ENCODE assay signal across 12 cellular contexts in the genomic region with DNA sequence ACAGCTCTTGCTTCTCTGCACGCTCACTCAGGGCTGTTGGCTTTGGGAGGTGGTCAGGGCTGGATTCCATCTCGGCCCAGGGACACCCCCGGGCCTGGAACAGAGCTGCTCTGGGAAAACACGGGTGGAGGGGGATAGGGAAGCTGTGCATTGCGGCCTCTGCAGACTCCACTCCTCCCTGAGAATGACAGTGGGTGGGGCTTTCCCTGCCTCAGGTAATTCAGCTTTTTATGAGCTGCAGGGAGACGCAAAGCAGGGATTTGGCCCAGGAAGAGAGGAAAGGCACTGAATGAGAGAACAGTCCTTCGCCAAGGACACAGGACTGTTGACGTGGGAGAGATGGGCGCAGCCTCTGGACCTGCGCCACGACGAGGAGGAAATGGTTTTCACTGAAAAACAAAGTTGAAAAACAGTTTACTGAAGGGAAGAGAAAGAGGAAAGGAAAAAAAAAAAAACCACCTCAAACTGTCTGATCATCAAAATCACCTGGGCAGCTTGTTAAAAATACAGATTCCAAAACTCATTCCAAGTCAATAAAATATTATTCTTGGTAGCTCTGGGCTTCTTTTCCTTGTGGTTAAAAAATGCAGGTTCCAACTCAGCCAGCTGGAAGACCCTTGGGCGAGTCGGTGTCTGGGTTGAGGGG.
DNase-seq lines count a peak whose midpoint lies in the region; ATAC-seq and TF ChIP-seq lines count a peak whose summit lies in the region.
"Had no signal": no experiment of that assay in that cellular context is flagged by ENCODE, and none has a peak within 500 bp of the region (broad histone marks: within the 10 kb centered on the region; RNA-seq: fewer than 3 reads in every experiment).

No MANE protein-coding gene starts in this region.

- TF ChIP-seq CTCF in natural killer cell (IDR thresholded peaks at IDR 0.05), result no peak
- TF ChIP-seq CTCF in heart left ventricle (IDR thresholded peaks at IDR 0.05), result no peak
- no peak for TF ChIP-seq CTCF in neural progenitor cell (IDR thresholded peaks at IDR 0.05)

- peaks cover 0 to 36% (median 22%) of the 10 kb centered on the region in 12 donors for H3K4me1 ChIP-seq in heart left ventricle
- peaks cover 7% of the 10 kb centered on the region for H3K4me1 ChIP-seq in neural progenitor cell
- no peaks in the 10 kb centered on the region for H3K4me1 ChIP-seq in aorta (ENCODE audit: control insufficient read depth in 1 of 2, insufficient read depth in 2 of 2, low read length in 2 of 2)
- peaks cover 6% of the 10 kb centered on the region for H3K4me1 ChIP-seq in CD4-positive, alpha-beta memory T cell (ENCODE audit: insufficient read depth, low read length)

- intact Hi-C loops in natural killer cell (cut with micrococcal nuclease) (no loop called here), heart left ventricle (cut with DNase I) (loop anchor here in 2 of 10 donors (5.0 kb wide), 1 partner anchor 40 kb away; no protein-coding TSS in a partner anchor), aorta (cut with DNase I) (no loop called here)
- intact Hi-C loops in CD4-positive, alpha-beta memory T cell (cut with micrococcal nuclease), result no loop called here

- DNase-seq in natural killer cell treated with Interleukin-12 subunit alpha and Interleukin-12 subunit beta and Interleukin-15 and Interleukin-18, amount 100 ng/mL, for 72 hours (ENCODE audit: low spot score), result peak; percentile 13
- DNase-seq in natural killer cell (no peak), heart left ventricle (peak; percentile 65 to 77 (median 67)), neural progenitor cell (ENCODE audit: low spot score) (no peak), aorta (peak in 1 of 2 donors; percentile 70)
- no peak for DNase-seq in CD4-positive, alpha-beta memory T cell
- DNase-seq in activated CD4-positive, alpha-beta T cell treated with anti-CD3 and anti-CD28 coated beads, Interleukin-2, amount 50 U/mL, for 48 hours, result no peak
- no peak for DNase-seq in activated T-cell treated with anti-CD3 and anti-CD28 coated beads, Interleukin-2, amount 50 U/mL, for 48 hours
- DNase-seq: dermis blood vessel endothelial cell, immature natural killer cell, Karpas-422, NCI-H526 had no signal

- H3K4me2 ChIP-seq in neural progenitor cell, result no peak overlapping the region

- H3K36me3 Mint-ChIP-seq in natural killer cell treated with Interleukin-12 subunit alpha and Interleukin-12 subunit beta and Interleukin-15 and Interleukin-18, amount 100 ng/mL, for 72 hours, result no peaks in the 10 kb centered on the region
- no peaks in the 10 kb centered on the region for H3K36me3 Mint-ChIP-seq in natural killer cell
- H3K36me3 Mint-ChIP-seq in neural progenitor cell, result no peaks in the 10 kb centered on the region
- no peaks in the 10 kb centered on the region for H3K36me3 Mint-ChIP-seq in CD4-positive, alpha-beta memory T cell
- H3K36me3 Mint-ChIP-seq: immature natural killer cell had no signal

- peaks cover 3 to 7% of the 10 kb centered on the region in 2 donors for H3K27me3 Mint-ChIP-seq in natural killer cell treated with Interleukin-12 subunit alpha and Interleukin-12 subunit beta and Interleukin-15 and Interleukin-18, amount 100 ng/mL, for 72 hours
- H3K27me3 Mint-ChIP-seq in natural killer cell (ENCODE audit: low read depth in 2 of 2) (no peaks in the 10 kb centered on the region), neural progenitor cell (ENCODE audit: insufficient read depth, low read depth) (peaks cover 20% of the 10 kb centered on the region)
- no peaks in the 10 kb centered on the region for H3K27me3 Mint-ChIP-seq in CD4-positive, alpha-beta memory T cell

- no peaks in the 10 kb centered on the region for H4K20me1 ChIP-seq in neural progenitor cell (ENCODE audit: low read depth)

- no peaks in the 10 kb centered on the region for H3F3A ChIP-seq in neural progenitor cell (ENCODE audit: low read depth)

- H3K9ac ChIP-seq in neural progenitor cell, result no peak overlapping the region

- no peak overlapping the region for H3K27ac Mint-ChIP-seq in natural killer cell treated with Interleukin-12 subunit alpha and Interleukin-12 subunit beta and Interleukin-15 and Interleukin-18, amount 100 ng/mL, for 72 hours
- H3K27ac Mint-ChIP-seq in natural killer cell (no peak overlapping the region), neural progenitor cell (no peak overlapping the region)
- peak overlapping the region in 3 of 7 donors; percentile 51 to 83 (median 78) for H3K27ac Mint-ChIP-seq in CD4-positive, alpha-beta memory T cell

- ATAC-seq in natural killer cell treated with Interleukin-12 subunit alpha and Interleukin-12 subunit beta and Interleukin-15 and Interleukin-18, amount 100 ng/mL, for 72 hours, result no peak
- ATAC-seq in natural killer cell (no peak), heart left ventricle (peak; percentile 63 to 91 (median 82)), aorta (ENCODE audit: low FRiP score) (peak; percentile 70)

- H3K9me3 Mint-ChIP-seq in natural killer cell treated with Interleukin-12 subunit alpha and Interleukin-12 subunit beta and Interleukin-15 and Interleukin-18, amount 100 ng/mL, for 72 hours, result no peaks in the 10 kb centered on the region
- H3K9me3 Mint-ChIP-seq in natural killer cell (no peaks in the 10 kb centered on the region), neural progenitor cell (peaks cover 4% of the 10 kb centered on the region)
- H3K9me3 Mint-ChIP-seq in CD4-positive, alpha-beta memory T cell, result peaks cover 0 to 2% (median 0%) of the 10 kb centered on the region in 8 donors
- H3K9me3 Mint-ChIP-seq: immature natural killer cell had no signal

- H3K27ac ChIP-seq in heart left ventricle (peak overlapping the region; percentile 15 to 87 (median 64)), neural progenitor cell (no peak overlapping the region), aorta (ENCODE audit: low read depth in 1 of 2, low read length in 2 of 2) (peak overlapping the region in 1 of 2 donors; percentile 43)
- H3K27ac ChIP-seq in CD4-positive, alpha-beta memory T cell (ENCODE audit: low read depth, low read length), result no peak overlapping the region

- H2AFZ ChIP-seq in neural progenitor cell (replicated peaks), result peak overlapping the region; percentile 50

- H3K4me3 Mint-ChIP-seq in natural killer cell treated with Interleukin-12 subunit alpha and Interleukin-12 subunit beta and Interleukin-15 and Interleukin-18, amount 100 ng/mL, for 72 hours, result no peak overlapping the region
- no peak overlapping the region for H3K4me3 Mint-ChIP-seq in natural killer cell
- no peak overlapping the region for H3K4me3 Mint-ChIP-seq in neural progenitor cell
- peak overlapping the region in 3 of 8 donors; percentile 5 to 69 (median 31) for H3K4me3 Mint-ChIP-seq in CD4-positive, alpha-beta memory T cell
- H3K4me3 Mint-ChIP-seq: immature natural killer cell had no signal

- H3K79me2 ChIP-seq in neural progenitor cell (ENCODE audit: low read depth), result no peaks in the 10 kb centered on the region

- H3K4me1 Mint-ChIP-seq in natural killer cell treated with Interleukin-12 subunit alpha and Interleukin-12 subunit beta and Interleukin-15 and Interleukin-18, amount 100 ng/mL, for 72 hours (ENCODE audit: low read depth in 2 of 2), result peaks cover 0 to 10% of the 10 kb centered on the region in 2 donors
- H3K4me1 Mint-ChIP-seq in natural killer cell (peaks cover 7 to 8% of the 10 kb centered on the region in 2 donors), neural progenitor cell (peaks cover 4% of the 10 kb centered on the region)
- H3K4me1 Mint-ChIP-seq in CD4-positive, alpha-beta memory T cell, result peaks cover 6 to 12% (median 8%) of the 10 kb centered on the region in 4 donors

- WGBS in heart left ventricle, 4 donors, result 31 to 42% (median 37%) methylated on average over 14 of the region's 14 CpGs
- 21 to 24% methylated on average over 14 of the region's 14 CpGs for WGBS in aorta, 2 donors

- H3K27me3 ChIP-seq in heart left ventricle (no peaks in the 10 kb centered on the region), neural progenitor cell (no peaks in the 10 kb centered on the region), aorta (ENCODE audit: control insufficient read depth in 1 of 2, insufficient read depth in 2 of 2, low read length in 1 of 2) (no peaks in the 10 kb centered on the region)
- no peaks in the 10 kb centered on the region for H3K27me3 ChIP-seq in CD4-positive, alpha-beta memory T cell (ENCODE audit: insufficient read depth, low read length)

- no peak overlapping the region for H3K4me3 ChIP-seq in heart left ventricle
- H3K4me3 ChIP-seq in neural progenitor cell, result no peak overlapping the region
- H3K4me3 ChIP-seq in aorta (ENCODE audit: low read length in 2 of 2), result no peak overlapping the region
- no peak overlapping the region for H3K4me3 ChIP-seq in CD4-positive, alpha-beta memory T cell (ENCODE audit: low read length in 2 of 2)

- no peak for TF ChIP-seq POLR2A in heart left ventricle (IDR thresholded peaks at IDR 0.05)

- CTCF ChIA-PET in CD4-positive, alpha-beta memory T cell (lab: Charles Lee; ENCODE audit: partially characterized antibody), result interaction anchor here (0.5 kb wide), 1 partner anchor 1296 kb away, joined by 3 read pairs; no protein-coding TSS in a partner anchor

- POLR2A ChIA-PET in CD4-positive, alpha-beta memory T cell (lab: Charles Lee; ENCODE audit: partially characterized antibody), result no interaction called here

- H3K36me3 ChIP-seq in heart left ventricle (no peaks in the 10 kb centered on the region), neural progenitor cell (no peaks in the 10 kb centered on the region), aorta (ENCODE audit: control insufficient read depth in 1 of 2, insufficient read depth in 2 of 2, low read length in 1 of 2) (no peaks in the 10 kb centered on the region)
- H3K36me3 ChIP-seq in CD4-positive, alpha-beta memory T cell (ENCODE audit: insufficient read depth, low read length), result no peaks in the 10 kb centered on the region

- H3K9me3 ChIP-seq in heart left ventricle, result no peaks in the 10 kb centered on the region
- no peaks in the 10 kb centered on the region for H3K9me3 ChIP-seq in neural progenitor cell (ENCODE audit: low read depth)
- no peaks in the 10 kb centered on the region for H3K9me3 ChIP-seq in aorta (ENCODE audit: control insufficient read depth, low read length)
- H3K9me3 ChIP-seq in CD4-positive, alpha-beta memory T cell (ENCODE audit: control insufficient read depth in 1 of 2, low read length in 2 of 2), result no peaks in the 10 kb centered on the region

Comparison
In these comparisons a context has a peak if more than half of its experiments do, and no peak if none do; other contexts are left out.
1. DNase-seq: peak in natural killer cell treated with Interleukin-12 subunit alpha and Interleukin-12 subunit beta and Interleukin-15 and Interleukin-18, amount 100 ng/mL, for 72 hours (single experiment) and heart left ventricle (5 of 5); none in natural killer cell (single experiment), neural progenitor cell (single experiment), CD4-positive, alpha-beta memory T cell (0 of 5), activated CD4-positive, alpha-beta T cell treated with anti-CD3 and anti-CD28 coated beads, Interleukin-2, amount 50 U/mL, for 48 hours (0 of 2) and activated T-cell treated with anti-CD3 and anti-CD28 coated beads, Interleukin-2, amount 50 U/mL, for 48 hours (0 of 2).
2. ATAC-seq: peak in heart left ventricle (4 of 4) and aorta (single experiment); none in natural killer cell treated with Interleukin-12 subunit alpha and Interleukin-12 subunit beta and Interleukin-15 and Interleukin-18, amount 100 ng/mL, for 72 hours (0 of 2) and natural killer cell (0 of 3).
3. H3K27ac ChIP-seq: peak in heart left ventricle (12 of 12); none in neural progenitor cell (single experiment) and CD4-positive, alpha-beta memory T cell (single experiment).